Comparison of ENCODE assay signal across 8 cellular contexts in the genomic region with DNA sequence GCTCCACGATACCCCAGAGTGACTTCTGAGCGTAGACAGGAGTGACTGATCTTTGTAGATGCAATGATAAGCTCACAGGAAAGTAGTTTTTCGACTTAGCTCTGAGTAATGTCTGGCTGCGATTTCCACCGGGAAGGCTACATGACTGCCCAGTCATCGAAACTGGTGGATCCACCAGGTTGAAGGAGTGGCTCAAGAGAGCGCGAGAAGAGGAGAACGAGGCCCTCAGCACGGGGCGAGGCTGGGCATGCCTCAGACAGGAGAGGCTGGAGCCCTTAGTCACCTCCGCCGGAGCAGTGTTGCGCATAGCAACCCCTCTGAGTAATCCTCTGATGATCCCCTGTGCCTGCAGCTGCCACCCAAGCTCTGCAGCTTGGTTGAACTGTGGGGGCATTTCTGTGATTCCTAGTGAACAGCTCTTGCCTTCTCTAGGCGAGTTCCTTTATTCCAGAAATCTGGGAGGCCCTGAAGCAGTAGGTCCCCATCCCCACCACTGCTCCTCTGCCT. TPM values are rescaled to one million over a fixed set of nuclear protein-coding genes. Genes with fewer than 3 reads are reported as not detected.
DNase-seq lines count a peak whose midpoint lies in the region; ATAC-seq and TF ChIP-seq lines count a peak whose summit lies in the region.

No MANE protein-coding gene starts in this region.

- no peak for ATAC-seq in HG03378 (IDR thresholded peaks at IDR 0.05; ENCODE audit: unreplicated experiment)
- ATAC-seq in GM18502 (IDR thresholded peaks at IDR 0.05; ENCODE audit: poor library complexity, unreplicated experiment): no peak

- no peaks in the 10 kb centered on the region for H3K27me3 Mint-ChIP-seq in mesothelial cell of epicardium (ENCODE audit: low read depth)

- H3K9me3 Mint-ChIP-seq in mesothelial cell of epicardium: peaks cover 2% of the 10 kb centered on the region

- no peaks in the 10 kb centered on the region for H3K27me3 ChIP-seq in BE2C

- no peak for TF ChIP-seq POLR2A in NB4 (IDR thresholded peaks at IDR 0.05; ENCODE audit: extremely low read depth, insufficient read length)

- H3K36me3 ChIP-seq in BE2C: peaks cover 11% of the 10 kb centered on the region

- peaks cover 69% of the 10 kb centered on the region for H3K4me1 Mint-ChIP-seq in mesothelial cell of epicardium

- peaks cover 13% of the 10 kb centered on the region for H3K4me1 ChIP-seq in BE2C

- DNase-seq in DMS 273 (lab: John Stamatoyannopoulos, UW; ENCODE audit: unreplicated experiment): peak; percentile 82
- DNase-seq in NB4 (ENCODE audit: low read depth): peak; percentile 49
- DNase-seq in astrocyte of the spinal cord (ENCODE audit: low read depth, low spot score): peak; percentile 98
- DNase-seq in mesothelial cell of epicardium (ENCODE audit: low spot score in 2 of 2, unreplicated experiment in 2 of 2): no peak
- DNase-seq in BE2C: no peak
- no peak for DNase-seq in HuH-7 (ENCODE audit: low spot score)

- H3K4me3 ChIP-seq in NB4 (ENCODE audit: low read depth, low read length) (no peak overlapping the region), astrocyte of the spinal cord (ENCODE audit: low read depth, low read length) (no peak overlapping the region), BE2C (ENCODE audit: low read depth, low read length) (no peak overlapping the region)

- in situ Hi-C loops in astrocyte of the spinal cord (cut with HindIII; ENCODE audit: low sequenced_read_pairs): no loop called here

- H3K36me3 Mint-ChIP-seq in mesothelial cell of epicardium: no peaks in the 10 kb centered on the region

- no peaks in the 10 kb centered on the region; the same call in 1 of the 2 replicates for H3K9me3 ChIP-seq in BE2C

- H3K4me3 Mint-ChIP-seq in mesothelial cell of epicardium: peak overlapping the region; percentile 38

- H3K27ac Mint-ChIP-seq in mesothelial cell of epicardium: peak overlapping the region; percentile 96

- TF ChIP-seq CTCF in NB4 (IDR thresholded peaks at IDR 0.05; ENCODE audit: low read depth, low read length) (no peak), astrocyte of the spinal cord (IDR thresholded peaks at IDR 0.05; ENCODE audit: low read depth, low read length) (no peak), mesothelial cell of epicardium (IDR thresholded peaks at IDR 0.05; ENCODE audit: unreplicated experiment) (no peak), BE2C (IDR thresholded peaks at IDR 0.05; ENCODE audit: low read depth, low read length) (no peak)

RNA-seq across cellular contexts. Expression of gene ELK3, which starts 25.6 kb away (rescaled TPM):
- 27.2 to 28.2 TPM (median 28.0 TPM) in 3 replicates for total RNA-seq in mesothelial cell of epicardium
- polyA plus RNA-seq in BE2C (2012; ENCODE audit: insufficient read depth, insufficient read length, low read depth): 26.6 TPM

Comparison
In these comparisons a context has a peak if more than half of its experiments do, and no peak if none do; other contexts are left out.
1. DNase-seq: peak in DMS 273 (single experiment), NB4 (single experiment) and astrocyte of the spinal cord (single experiment); none in mesothelial cell of epicardium (0 of 2), BE2C (single experiment) and HuH-7 (single experiment).